In the genomic region with DNA sequence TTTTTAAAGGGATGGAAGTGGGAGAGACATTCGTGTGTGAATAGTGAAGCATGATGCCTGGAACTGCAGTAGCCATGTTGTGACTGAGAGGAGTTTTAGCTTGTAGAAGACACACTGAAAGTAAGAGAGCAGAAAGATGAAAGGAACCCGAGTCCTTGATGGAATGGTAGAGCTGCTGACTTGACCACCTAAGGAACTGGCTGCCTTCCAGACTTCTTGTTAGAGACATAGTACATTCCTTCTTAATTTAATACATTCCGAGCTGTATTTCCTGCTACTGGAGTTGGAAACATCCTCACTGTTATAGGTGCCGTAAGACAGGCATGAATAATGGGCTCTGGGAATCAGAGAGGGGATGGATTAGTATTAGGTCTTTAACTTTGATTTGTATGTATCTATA, we compare ENCODE assay signal across 38 cellular contexts. TPM values are rescaled to one million over a fixed set of nuclear protein-coding genes. Genes with fewer than 3 reads are reported as not detected.
"Had no signal": no experiment of that assay in that cellular context is flagged by ENCODE, and none has a peak within 500 bp of the region (broad histone marks: within the 10 kb centered on the region; RNA-seq: fewer than 3 reads in every experiment).

No MANE protein-coding gene starts in this region.

- H3K27me3 ChIP-seq: ascending aorta, breast epithelium, gastrocnemius medialis, pancreas, tibial artery had no signal

- H3K36me3 Mint-ChIP-seq: activated naive CD8-positive, alpha-beta T cell treated with anti-CD3 and anti-CD28 coated beads for 36 hours had no signal

- H3K27ac Mint-ChIP-seq: activated naive CD4-positive, alpha-beta T cell treated with anti-CD3 and anti-CD28 coated beads for 36 hours; activated naive CD8-positive, alpha-beta T cell treated with anti-CD3 and anti-CD28 coated beads for 36 hours; activated T-helper 1 cell treated with anti-CD3 and anti-CD28 coated beads, Interleukin-12 subunit alpha, Interleukin-12 subunit beta, Interleukin-2, Interleukin-4 antibody, amounts not matched to agents 30 ng/mL and 10 ng/mL and 1 ng/mL, durations not matched to agents 14 hours and 24 hours and 36 hours; dendritic cell treated with granulocyte-macrophage colony-stimulating factor and Interleukin-4, amounts not matched to agents 40 ng/mL and 50 ng/mL, for 4 days; naive thymus-derived CD8-positive, alpha-beta T cell; stimulated activated memory B cell treated with anti-CD40 and anti-IgM and Interleukin-4, amounts not matched to agents 10 μg/mL and 1 μg/mL and 100 μg/mL, for 72 hours had no signal

- H3K4me2 ChIP-seq: hepatocyte, smooth muscle cell had no signal

- FAIRE-seq: endometrium, pancreas, TTC549 had no signal

- H3K4me3 Mint-ChIP-seq: activated naive CD4-positive, alpha-beta T cell treated with anti-CD3 and anti-CD28 coated beads for 36 hours; activated naive CD8-positive, alpha-beta T cell treated with anti-CD3 and anti-CD28 coated beads for 36 hours; activated T-helper 1 cell treated with anti-CD3 and anti-CD28 coated beads, Interleukin-12 subunit alpha, Interleukin-12 subunit beta, Interleukin-2, Interleukin-4 antibody, amounts not matched to agents 30 ng/mL and 10 ng/mL and 1 ng/mL, durations not matched to agents 14 hours and 24 hours and 36 hours; dendritic cell treated with granulocyte-macrophage colony-stimulating factor and Interleukin-4, amounts not matched to agents 40 ng/mL and 50 ng/mL, for 4 days; naive thymus-derived CD8-positive, alpha-beta T cell; neural crest cell; stimulated activated memory B cell treated with anti-CD40 and anti-IgM and Interleukin-4, amounts not matched to agents 10 μg/mL and 1 μg/mL and 100 μg/mL, for 72 hours had no signal

- H3K36me3 ChIP-seq: adrenal gland, ascending aorta, breast epithelium, gastrocnemius medialis, pancreas, prostate gland, stomach, tibial artery had no signal

- H3K9me3 Mint-ChIP-seq: activated T-helper 1 cell treated with anti-CD3 and anti-CD28 coated beads, Interleukin-12 subunit alpha, Interleukin-12 subunit beta, Interleukin-2, Interleukin-4 antibody, amounts not matched to agents 30 ng/mL and 10 ng/mL and 1 ng/mL, durations not matched to agents 14 hours and 24 hours and 36 hours had no signal

- ATAC-seq: gastrocnemius medialis; naive thymus-derived CD8-positive, alpha-beta T cell; pancreas; stimulated activated memory B cell treated with anti-CD40 and anti-IgM and Interleukin-4, amounts not matched to agents 10 μg/mL and 1 μg/mL and 100 μg/mL, for 72 hours had no signal

- H3K4me1 ChIP-seq: adrenal gland, ascending aorta, breast epithelium, gastrocnemius medialis, pancreas, prostate gland, stomach, tibial artery had no signal

- H3K4me1 Mint-ChIP-seq: naive thymus-derived CD8-positive, alpha-beta T cell; neural crest cell had no signal

- H3K4me3 ChIP-seq: adrenal gland, ascending aorta, breast epithelium, gastrocnemius medialis, hepatocyte, pancreas, prostate gland, smooth muscle cell, stomach, tibial artery had no signal

- H3K27ac ChIP-seq: adrenal gland, ascending aorta, breast epithelium, gastrocnemius medialis, hepatocyte, pancreas, prostate gland, stomach, tibial artery, VCaP had no signal

- H3K9me3 ChIP-seq: adrenal gland, ascending aorta, gastrocnemius medialis, pancreas, prostate gland had no signal

- H3K27me3 Mint-ChIP-seq: stimulated activated memory B cell treated with anti-CD40 and anti-IgM and Interleukin-4, amounts not matched to agents 10 μg/mL and 1 μg/mL and 100 μg/mL, for 72 hours had no signal

- DNase-seq: activated CD4-positive, alpha-beta T cell treated with anti-CD3 and anti-CD28 coated beads for 4 hours; activated CD4-positive, alpha-beta T cell treated with anti-CD3 and anti-CD28 coated beads, Interleukin-2, amount 50 U/mL, for 48 hours; activated CD8-positive, alpha-beta memory T cell treated with anti-CD3 and anti-CD28 coated beads, Interleukin-2, amount 50 U/mL, for 4 hours; activated effector memory CD4-positive, alpha-beta T cell treated with anti-CD3 and anti-CD28 coated beads, Interleukin-2, amount 50 U/mL, for 16 hours; activated naive CD4-positive, alpha-beta T cell treated with anti-CD3 and anti-CD28 coated beads for 36 hours; activated naive CD8-positive, alpha-beta T cell treated with anti-CD3 and anti-CD28 coated beads for 36 hours; activated T-cell treated with anti-CD3 and anti-CD28 coated beads, Interleukin-2, amount 50 U/mL, for 1 hour; adrenal gland; central memory CD4-positive, alpha-beta T cell; effector CD4-positive, alpha-beta T cell; erythroblast; gastrocnemius medialis; naive thymus-derived CD8-positive, alpha-beta T cell; nucleus accumbens; pancreas; retina; stimulated activated CD4-positive, alpha-beta T cell treated with anti-CD3 and anti-CD28 coated beads, Interleukin-1b, Interleukin-23, amount 100 ng/mL, for 48 hours; stimulated activated CD4-positive, alpha-beta T cell treated with anti-CD3 and anti-CD28 coated beads, Interleukin-4, amount 100 ng/mL, for 4 hours; stimulated activated CD8-positive, alpha-beta memory T cell treated with anti-CD3 and anti-CD28 coated beads, Interleukin-4, amount 100 ng/mL, for 48 hours; stomach; tibial artery had no signal

- H3K79me2 ChIP-seq: hepatocyte had no signal

RNA-seq across cellular contexts. Expression of a gene that starts 7.4 kb away (rescaled TPM):
- total RNA-seq: activated CD8-positive, alpha-beta memory T cell treated with anti-CD3 and anti-CD28 coated beads for 36 hours; activated naive CD4-positive, alpha-beta T cell treated with anti-CD3 and anti-CD28 coated beads for 36 hours; activated naive CD8-positive, alpha-beta T cell treated with anti-CD3 and anti-CD28 coated beads for 36 hours; activated T-helper 1 cell treated with anti-CD3 and anti-CD28 coated beads, Interleukin-12 subunit alpha, Interleukin-12 subunit beta, Interleukin-2, Interleukin-4 antibody, amounts not matched to agents 30 ng/mL and 10 ng/mL and 1 ng/mL, durations not matched to agents 14 hours and 24 hours and 36 hours; adrenal gland; ascending aorta; breast epithelium; gastrocnemius medialis; kidney epithelial cell; lower leg skin; naive thymus-derived CD8-positive, alpha-beta T cell; pancreas; prostate gland; stomach; T-helper 1 cell treated with Interleukin-12 subunit alpha and Interleukin-12 subunit beta and Interleukin-4 antibody, amounts not matched to agents 30 ng/mL and 1 ng/mL, for 36 hours; ureter had no signal
- polyA plus RNA-seq: adrenal gland; hepatocyte; naive thymus-derived CD8-positive, alpha-beta T cell; smooth muscle cell; stomach had no signal
